Comparison of ENCODE assay signal across 28 cellular contexts in genomic region chr16:16197331-16197730, GRCh38. TPM values are rescaled to one million over a fixed set of nuclear protein-coding genes. Genes with fewer than 3 reads are reported as not detected.
DNase-seq lines count a peak whose midpoint lies in the region; ATAC-seq and TF ChIP-seq lines count a peak whose summit lies in the region.
"Had no signal": no experiment of that assay in that cellular context is flagged by ENCODE, and none has a peak within 500 bp of the region (broad histone marks: within the 10 kb centered on the region; RNA-seq: fewer than 3 reads in every experiment).

No MANE protein-coding gene starts in this region.

- intact Hi-C loops in OCI-LY7 (cut with micrococcal nuclease; ENCODE audit: unreplicated experiment), result loop anchor here (5.0 kb wide), 1 partner anchor 430 kb away; no protein-coding TSS in a partner anchor

- H3K27ac ChIP-seq in BLaER1 (0 out of 2 replicates have a peak overlapping the region, but pooled peaks have one; percentile 14), H9 (ENCODE audit: insufficient read length, low read depth, low read length) (no peak overlapping the region), OCI-LY7 (ENCODE audit: low read depth, low read length, poor library complexity, severe bottlenecking) (no peak overlapping the region)
- H3K27ac ChIP-seq: SJSA1 had no signal

- H3K18ac ChIP-seq in H9 (ENCODE audit: insufficient read length, low read depth, low read length), result no peak overlapping the region

- H3K27ac Mint-ChIP-seq in H9 (no peak overlapping the region), memory B cell (peak overlapping the region; percentile 10)
- H3K27ac Mint-ChIP-seq in activated naive CD4-positive, alpha-beta T cell treated with anti-CD3 and anti-CD28 coated beads, Interleukin-2, amount 10 ng/mL, durations not matched to agents 7 days and 5 days, result no peak overlapping the region
- H3K27ac Mint-ChIP-seq: T-cell had no signal

- no peak overlapping the region for H4K91ac ChIP-seq in H9 (ENCODE audit: insufficient read length, low read depth, low read length)

- H2BK15ac ChIP-seq in H9 (ENCODE audit: low read depth, low read length), result no peak overlapping the region

- no peak for ATAC-seq in memory B cell (ENCODE audit: low read depth)
- ATAC-seq: T-cell had no signal

- no peaks in the 10 kb centered on the region for H3K79me1 ChIP-seq in H9 (ENCODE audit: insufficient read depth, low read depth, low read length, poor library complexity, severe bottlenecking)

- H3K4me3 ChIP-seq in BLaER1 (no peak overlapping the region), OCI-LY7 (ENCODE audit: low read depth, low read length, poor library complexity, severe bottlenecking) (no peak overlapping the region)
- H3K4me3 ChIP-seq: SJSA1 had no signal

- H2BK20ac ChIP-seq in H9 (ENCODE audit: low read depth, low read length, poor library complexity, severe bottlenecking), result no peak overlapping the region

- H3K9ac ChIP-seq in BLaER1 (no peak overlapping the region), H9 (ENCODE audit: extremely low read depth, insufficient read length, low read length) (no peak overlapping the region)

- POLR2A ChIA-PET in OCI-LY7 (lab: Charles Lee), result no interaction called here

- no peaks in the 10 kb centered on the region for H3K36me3 Mint-ChIP-seq in H9 (ENCODE audit: insufficient read depth in 1 of 3, low read depth in 3 of 3)
- H3K36me3 Mint-ChIP-seq in memory B cell, result no peaks in the 10 kb centered on the region
- H3K36me3 Mint-ChIP-seq in activated naive CD4-positive, alpha-beta T cell treated with anti-CD3 and anti-CD28 coated beads, Interleukin-2, amount 10 ng/mL, durations not matched to agents 7 days and 5 days, result no peaks in the 10 kb centered on the region
- H3K36me3 Mint-ChIP-seq: CD4-positive, alpha-beta memory T cell; T-cell had no signal

- H4K20me1 ChIP-seq in BLaER1 (no peaks in the 10 kb centered on the region), H9 (ENCODE audit: control insufficient read depth, insufficient read depth, insufficient read length) (no peaks in the 10 kb centered on the region), OCI-LY7 (ENCODE audit: insufficient read depth, low read length) (no peaks in the 10 kb centered on the region)

- H3K9me3 ChIP-seq in BLaER1 (no peaks in the 10 kb centered on the region), H9 (ENCODE audit: control insufficient read depth, low read depth, low read length) (no peaks in the 10 kb centered on the region), OCI-LY7 (ENCODE audit: low read length) (no peaks in the 10 kb centered on the region)
- H3K9me3 ChIP-seq: SJSA1 had no signal

- 100% methylated on average over 1 of the region's 3 CpGs for WGBS in H9 (ENCODE audit: extremely low coverage, insufficient read length, low lambda C conversion rate)

- H3K27me3 ChIP-seq in BLaER1 (no peaks in the 10 kb centered on the region), H9 (ENCODE audit: insufficient read depth, low read length) (no peaks in the 10 kb centered on the region)
- H3K27me3 ChIP-seq: SJSA1 had no signal

- H3K4me1 Mint-ChIP-seq in H9, result peaks cover 1 to 8% of the 10 kb centered on the region in 2 experiments; a peak in 2 of 4 replicates
- H3K4me1 Mint-ChIP-seq in memory B cell, result peaks cover 14% of the 10 kb centered on the region
- H3K4me1 Mint-ChIP-seq in activated naive CD4-positive, alpha-beta T cell treated with anti-CD3 and anti-CD28 coated beads, Interleukin-2, amount 10 ng/mL, durations not matched to agents 7 days and 5 days, result peaks cover 5% of the 10 kb centered on the region

- H3K4me1 ChIP-seq in BLaER1 (peaks cover 34% of the 10 kb centered on the region), H9 (ENCODE audit: insufficient read depth, low read length) (no peaks in the 10 kb centered on the region; the same call in 1 of the 2 replicates), OCI-LY7 (ENCODE audit: insufficient read depth, low read length, poor library complexity, severe bottlenecking) (peaks cover 27% of the 10 kb centered on the region)
- H3K4me1 ChIP-seq: SJSA1 had no signal

- H3K23ac ChIP-seq in H9 (ENCODE audit: insufficient read length, low read depth, low read length), result no peak overlapping the region

- BruUV-seq in OCI-LY7 (replicated peaks; lab: Mats Ljungman, UMichigan), result no TSS peak

- H3K23me2 ChIP-seq in H9 (ENCODE audit: insufficient read length, low read depth, low read length, poor library complexity, severe bottlenecking), result no peaks in the 10 kb centered on the region

- H3K79me2 ChIP-seq in H9 (ENCODE audit: insufficient read depth, low read length) (no peaks in the 10 kb centered on the region), OCI-LY7 (ENCODE audit: insufficient read depth, low read depth, low read length) (no peaks in the 10 kb centered on the region)

- CTCF ChIA-PET in OCI-LY7 (lab: Charles Lee; ENCODE audit: unreplicated experiment), result no interaction called here
- CTCF ChIA-PET in activated naive CD4-positive, alpha-beta T cell treated with anti-CD3 and anti-CD28 coated beads, Interleukin-2, amount 10 ng/mL, durations not matched to agents 7 days and 5 days (lab: Charles Lee), result no interaction called here

- no peak overlapping the region for H4K5ac ChIP-seq in H9 (ENCODE audit: insufficient read length, low read depth, low read length)

- no peak overlapping the region for H3T11ph ChIP-seq in H9 (ENCODE audit: low read length)

- H3K9me2 ChIP-seq in OCI-LY7 (ENCODE audit: insufficient read depth, low read length), result no peaks in the 10 kb centered on the region

- peak overlapping the region; percentile 91 for H4K8ac ChIP-seq in H9 (replicated peaks; ENCODE audit: insufficient read length, low read depth, low read length)

- DNase-seq in H9 (no peak), OCI-LY7 (ENCODE audit: low spot score) (no peak), memory B cell (ENCODE audit: low spot score in 2 of 2) (no peak), GM13976 (ENCODE audit: low spot score) (no peak), NCI-H2196 treated with DMSO at 0.1 percent for 48 hours (lab: John Stamatoyannopoulos, UW; ENCODE audit: unreplicated experiment) (no peak), NCI-H226 (no peak)
- DNase-seq in activated naive CD4-positive, alpha-beta T cell treated with anti-CD3 and anti-CD28 coated beads, Interleukin-2, amount 10 ng/mL, durations not matched to agents 7 days and 5 days, result no peak
- DNase-seq: C1 segment of cervical spinal cord; CD4-positive, alpha-beta memory T cell; COR-L47; DMS53; EL; GDM1; KG1; NCI-H1048; NCI-H1417; NCI-H1694; NCI-H2081; NCI-H2171; NCI-H524 treated with DMSO at 0.1 percent for 48 hours; NCI-H774; NK-92 treated with Interleukin-12 subunit alpha and Interleukin-12 subunit beta, amount 100 ng/mL, for 24 hours; Right ventricle myocardium superior; RPMI8226; T-cell had no signal

- no peaks in the 10 kb centered on the region for H3K9me3 Mint-ChIP-seq in H9
- H3K9me3 Mint-ChIP-seq in memory B cell, result no peaks in the 10 kb centered on the region
- H3K9me3 Mint-ChIP-seq in activated naive CD4-positive, alpha-beta T cell treated with anti-CD3 and anti-CD28 coated beads, Interleukin-2, amount 10 ng/mL, durations not matched to agents 7 days and 5 days, result no peaks in the 10 kb centered on the region
- H3K9me3 Mint-ChIP-seq: CD4-positive, alpha-beta memory T cell; T-cell had no signal

- TF ChIP-seq CTCF in H9 (conservative IDR thresholded peaks at IDR 0.05) (no peak), OCI-LY7 (conservative IDR thresholded peaks at IDR 0.05; ENCODE audit: low read length) (no peak), GM13976 (IDR thresholded peaks at IDR 0.05; ENCODE audit: borderline replicate concordance, control extremely low read depth, extremely low read depth, insufficient read depth, missing control alignments) (no peak)

- H2AFZ ChIP-seq in H9 (ENCODE audit: low read length), result no peak overlapping the region
- no peak overlapping the region for H2AFZ ChIP-seq in OCI-LY7 (ENCODE audit: low read length)

- H2BK5ac ChIP-seq in H9 (ENCODE audit: insufficient read length, low read length), result no peak overlapping the region

- in situ Hi-C loops in GM13976 (cut with MboI; ENCODE audit: low sequenced_read_pairs, unreplicated experiment), result loop anchor here (10.0 kb wide), 1 partner anchor 423 kb away; no protein-coding TSS in a partner anchor

- H3K4me2 ChIP-seq in BLaER1, result peak overlapping the region; percentile 35
- H3K4me2 ChIP-seq in H9 (ENCODE audit: insufficient read depth, insufficient read length, low read length), result no peak overlapping the region
- 0 out of 2 replicates have a peak overlapping the region, but pooled peaks have one; percentile 0 for H3K4me2 ChIP-seq in OCI-LY7 (ENCODE audit: low read length)

- no peak overlapping the region for H3K4me3 Mint-ChIP-seq in H9
- H3K4me3 Mint-ChIP-seq in memory B cell, result no peak overlapping the region
- H3K4me3 Mint-ChIP-seq in activated naive CD4-positive, alpha-beta T cell treated with anti-CD3 and anti-CD28 coated beads, Interleukin-2, amount 10 ng/mL, durations not matched to agents 7 days and 5 days, result no peak overlapping the region
- H3K4me3 Mint-ChIP-seq: CD4-positive, alpha-beta memory T cell; T-cell had no signal

- no peak overlapping the region for H2BK12ac ChIP-seq in H9 (ENCODE audit: insufficient read length, low read depth, low read length)

- no peak overlapping the region for H2BK120ac ChIP-seq in H9 (ENCODE audit: low read depth, low read length, poor library complexity, severe bottlenecking)

- H3K4ac ChIP-seq in H9 (ENCODE audit: low read depth, low read length), result no peak overlapping the region

- no peak overlapping the region for H3K14ac ChIP-seq in H9 (ENCODE audit: insufficient read depth, low read length)

- no peak overlapping the region for H2AK5ac ChIP-seq in H9 (ENCODE audit: insufficient read length, low read length)

- no peak overlapping the region for H3K56ac ChIP-seq in H9 (ENCODE audit: insufficient read length, low read depth, low read length)

- H3K27me3 Mint-ChIP-seq in H9 (ENCODE audit: low read depth) (peaks cover 4% of the 10 kb centered on the region; the same call in 1 of the 2 replicates), memory B cell (peaks cover under 1% of the 10 kb centered on the region)
- H3K27me3 Mint-ChIP-seq in activated naive CD4-positive, alpha-beta T cell treated with anti-CD3 and anti-CD28 coated beads, Interleukin-2, amount 10 ng/mL, durations not matched to agents 7 days and 5 days, result peaks cover 5% of the 10 kb centered on the region

- H3K36me3 ChIP-seq in BLaER1, result no peaks in the 10 kb centered on the region
- H3K36me3 ChIP-seq in OCI-LY7 (ENCODE audit: insufficient read depth, low read length), result no peaks in the 10 kb centered on the region
- H3K36me3 ChIP-seq: SJSA1 had no signal

RNA-seq across cellular contexts. Expression of gene ABCC6, which starts 26.0 kb away (rescaled TPM):
- 1.1 TPM in 2 replicates for total RNA-seq in H9 (2021)
- total RNA-seq in OCI-LY7 (2014; rRNA removed; shearing (Covaris generic)), result not detected in 2 replicates
- total RNA-seq in OCI-LY7 (2022), result not detected in 2 replicates
- total RNA-seq: CD4-positive, alpha-beta memory T cell; HT1080; SJSA1 had no signal

RNA-seq across cellular contexts. Expression of gene NOMO3, which starts 35.0 kb away (rescaled TPM):
- total RNA-seq in H9 (2021), result 28.2 and 39.6 TPM in 2 replicates
- total RNA-seq in OCI-LY7 (2014; rRNA removed; shearing (Covaris generic)), result 32.0 and 36.6 TPM in 2 replicates
- total RNA-seq in OCI-LY7 (2022), result 64.6 and 75.6 TPM in 2 replicates
